9 cellular contexts compared by ENCODE assay signal in the genomic region with DNA sequence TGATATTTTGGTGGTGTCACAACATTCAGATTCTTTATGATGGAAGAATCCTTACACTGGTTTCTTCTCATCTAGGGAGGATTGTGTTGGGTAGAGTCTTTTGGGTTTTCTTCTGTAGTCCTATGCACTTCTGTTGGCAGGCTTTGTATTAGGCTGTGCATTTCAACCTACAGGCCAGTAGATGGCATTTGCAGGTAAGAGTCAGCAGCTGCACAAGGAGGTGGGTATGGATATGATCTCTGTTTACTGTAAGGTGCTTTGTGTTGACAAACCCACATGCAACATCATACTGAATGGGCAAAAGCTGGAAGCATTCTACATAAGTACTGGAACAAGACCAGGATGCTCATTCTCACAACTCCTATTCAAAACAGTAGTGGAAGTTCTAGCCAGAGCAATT.
DNase-seq lines count a peak whose midpoint lies in the region; ATAC-seq, FAIRE-seq and TF ChIP-seq lines count a peak whose summit lies in the region.
"Had no signal": no experiment of that assay in that cellular context is flagged by ENCODE, and none has a peak within 500 bp of the region (broad histone marks: within the 10 kb centered on the region; RNA-seq: fewer than 3 reads in every experiment).

No MANE protein-coding gene starts in this region.

- DNase-seq in DMS53 (lab: John Stamatoyannopoulos, UW) (peak; percentile 93), RCC 7860 (ENCODE audit: low spot score) (peak; percentile 16), fibroblast of villous mesenchyme (ENCODE audit: low read depth) (no peak), GM13976 (ENCODE audit: low spot score) (no peak), coronary artery (ENCODE audit: low spot score) (no peak), NCI-H446 (lab: John Stamatoyannopoulos, UW) (no peak)
- no peak for DNase-seq in activated T-cell treated with anti-CD3 and anti-CD28 coated beads, Interleukin-2, amount 50 U/mL, for 1 hour
- DNase-seq: EL had no signal

- no peak overlapping the region for H3K27ac ChIP-seq in coronary artery

- H3K4me3 ChIP-seq in fibroblast of villous mesenchyme (ENCODE audit: low read depth, low read length) (no peak overlapping the region), coronary artery (no peak overlapping the region)

- peak; percentile 79 for ATAC-seq in HG03159 (IDR thresholded peaks at IDR 0.05; ENCODE audit: unreplicated experiment)

- in situ Hi-C loops in GM13976 (cut with MboI; ENCODE audit: low sequenced_read_pairs, unreplicated experiment): no loop called here

- no peak for FAIRE-seq in RCC 7860 (lab: Jason Lieb, UNC)

- TF ChIP-seq CTCF in fibroblast of villous mesenchyme (IDR thresholded peaks at IDR 0.05; ENCODE audit: insufficient read depth, low read depth, low read length): peak; percentile 5
- TF ChIP-seq CTCF in GM13976 (IDR thresholded peaks at IDR 0.05; ENCODE audit: borderline replicate concordance, control extremely low read depth, extremely low read depth, insufficient read depth, missing control alignments): no peak
- TF ChIP-seq CTCF in coronary artery (IDR thresholded peaks at IDR 0.05): no peak

Comparison
In these comparisons a context has a peak if more than half of its experiments do, and no peak if none do; other contexts are left out.
1. DNase-seq: peak in DMS53 (single experiment) and RCC 7860 (single experiment); none in fibroblast of villous mesenchyme (single experiment), GM13976 (single experiment), coronary artery (single experiment), activated T-cell treated with anti-CD3 and anti-CD28 coated beads, Interleukin-2, amount 50 U/mL, for 1 hour (single experiment) and NCI-H446 (0 of 2).